In the genomic region with DNA sequence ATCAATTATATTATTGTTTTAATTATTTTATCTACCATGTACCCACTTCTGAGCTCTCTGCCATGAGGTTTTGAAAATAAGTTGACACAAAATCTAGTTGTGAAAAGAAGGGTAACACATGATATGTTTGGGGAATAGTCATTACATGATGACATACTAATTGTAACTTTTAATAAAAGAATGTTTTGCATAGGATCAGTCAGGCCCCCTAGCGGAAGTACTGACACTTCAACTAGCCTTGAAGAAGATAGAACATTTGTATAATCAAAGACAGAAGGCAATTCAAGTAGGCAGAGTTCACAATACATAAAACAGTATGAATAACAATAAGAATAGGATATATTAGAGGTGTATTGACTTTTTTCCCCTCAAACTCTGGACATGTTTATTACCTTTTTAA, we compare ENCODE assay signal across 1 cellular context.
TF ChIP-seq lines count a peak whose summit lies in the region.

No MANE protein-coding gene starts in this region.

TF ChIP-seq in liver, 16 proteins besides CTCF, POLR2A, EP300 and RAD21:
- TF ChIP-seq, protein P1, sequence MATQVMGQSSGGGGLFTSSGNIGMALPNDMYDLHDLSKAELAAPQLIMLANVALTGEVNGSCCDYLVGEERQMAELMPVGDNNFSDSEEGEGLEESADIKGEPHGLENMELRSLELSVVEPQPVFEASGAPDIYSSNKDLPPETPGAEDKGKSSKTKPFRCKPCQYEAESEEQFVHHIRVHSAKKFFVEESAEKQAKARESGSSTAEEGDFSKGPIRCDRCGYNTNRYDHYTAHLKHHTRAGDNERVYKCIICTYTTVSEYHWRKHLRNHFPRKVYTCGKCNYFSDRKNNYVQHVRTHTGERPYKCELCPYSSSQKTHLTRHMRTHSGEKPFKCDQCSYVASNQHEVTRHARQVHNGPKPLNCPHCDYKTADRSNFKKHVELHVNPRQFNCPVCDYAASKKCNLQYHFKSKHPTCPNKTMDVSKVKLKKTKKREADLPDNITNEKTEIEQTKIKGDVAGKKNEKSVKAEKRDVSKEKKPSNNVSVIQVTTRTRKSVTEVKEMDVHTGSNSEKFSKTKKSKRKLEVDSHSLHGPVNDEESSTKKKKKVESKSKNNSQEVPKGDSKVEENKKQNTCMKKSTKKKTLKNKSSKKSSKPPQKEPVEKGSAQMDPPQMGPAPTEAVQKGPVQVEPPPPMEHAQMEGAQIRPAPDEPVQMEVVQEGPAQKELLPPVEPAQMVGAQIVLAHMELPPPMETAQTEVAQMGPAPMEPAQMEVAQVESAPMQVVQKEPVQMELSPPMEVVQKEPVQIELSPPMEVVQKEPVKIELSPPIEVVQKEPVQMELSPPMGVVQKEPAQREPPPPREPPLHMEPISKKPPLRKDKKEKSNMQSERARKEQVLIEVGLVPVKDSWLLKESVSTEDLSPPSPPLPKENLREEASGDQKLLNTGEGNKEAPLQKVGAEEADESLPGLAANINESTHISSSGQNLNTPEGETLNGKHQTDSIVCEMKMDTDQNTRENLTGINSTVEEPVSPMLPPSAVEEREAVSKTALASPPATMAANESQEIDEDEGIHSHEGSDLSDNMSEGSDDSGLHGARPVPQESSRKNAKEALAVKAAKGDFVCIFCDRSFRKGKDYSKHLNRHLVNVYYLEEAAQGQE (IDR thresholded peaks at IDR 0.05), result no peak
- no peak for TF ChIP-seq MAX (IDR thresholded peaks at IDR 0.05)
- no peak for TF ChIP-seq TAF1 (conservative IDR thresholded peaks at IDR 0.05)
- TF ChIP-seq FOXA1 (IDR thresholded peaks at IDR 0.05), result no peak
- no peak for TF ChIP-seq HNF4G (IDR thresholded peaks at IDR 0.05)
- TF ChIP-seq, protein P2, sequence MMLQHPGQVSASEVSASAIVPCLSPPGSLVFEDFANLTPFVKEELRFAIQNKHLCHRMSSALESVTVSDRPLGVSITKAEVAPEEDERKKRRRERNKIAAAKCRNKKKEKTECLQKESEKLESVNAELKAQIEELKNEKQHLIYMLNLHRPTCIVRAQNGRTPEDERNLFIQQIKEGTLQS (IDR thresholded peaks at IDR 0.05), result no peak
- TF ChIP-seq SP1 (IDR thresholded peaks at IDR 0.05), result no peak
- TF ChIP-seq EGR1 (IDR thresholded peaks at IDR 0.05; ENCODE audit: low read depth in 2 of 2), result no peak
- no peak for TF ChIP-seq GABPA (IDR thresholded peaks at IDR 0.05 in 1 of 2, conservative IDR thresholded peaks at IDR 0.05 in 1 of 2)
- TF ChIP-seq NR2F2 (IDR thresholded peaks at IDR 0.05), result no peak
- no peak for TF ChIP-seq YY1 (IDR thresholded peaks at IDR 0.05)
- no peak for TF ChIP-seq RXRA (IDR thresholded peaks at IDR 0.05)
- no peak for TF ChIP-seq ZBTB33 (IDR thresholded peaks at IDR 0.05)
- no peak for TF ChIP-seq JUND (IDR thresholded peaks at IDR 0.05)
- no peak for TF ChIP-seq HNF4A (conservative IDR thresholded peaks at IDR 0.05)
- no peak for TF ChIP-seq FOXA2 (IDR thresholded peaks at IDR 0.05)
